In the genomic region with DNA sequence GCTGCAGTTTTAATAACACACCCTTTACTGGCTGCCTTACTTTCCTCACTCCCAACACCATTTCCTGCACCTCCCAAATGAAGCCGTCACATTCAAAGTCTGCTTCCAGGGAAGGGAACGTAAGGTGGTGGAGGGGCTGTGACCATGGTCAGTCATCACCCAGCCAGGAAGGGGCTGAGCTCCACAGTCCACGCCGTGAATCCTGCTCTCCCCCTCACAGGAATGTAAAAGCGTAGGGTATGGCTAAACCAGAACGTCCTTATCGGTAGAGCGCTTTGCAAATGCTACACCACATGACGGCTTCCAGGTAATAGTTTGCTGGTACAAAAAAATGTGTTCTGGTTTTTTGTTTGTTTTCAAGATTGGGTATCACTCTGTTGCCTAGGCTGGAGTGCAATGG, we compare ENCODE assay signal across 27 cellular contexts.
"Had no signal": no experiment of that assay in that cellular context is flagged by ENCODE, and none has a peak within 500 bp of the region (broad histone marks: within the 10 kb centered on the region; RNA-seq: fewer than 3 reads in every experiment).

No MANE protein-coding gene starts in this region.

- H3K9me3 ChIP-seq: colonic mucosa, esophagus squamous epithelium, gastrocnemius medialis, heart right ventricle, lower lobe of right lung had no signal

- ATAC-seq: effector memory CD8-positive, alpha-beta T cell; esophagus mucosa; gastrocnemius medialis; heart right ventricle; left colon; left lobe of liver; left ventricle myocardium superior; lower lobe of right lung had no signal

- DNase-seq: colonic mucosa; cortex of kidney; effector CD8-positive, alpha-beta T cell; effector memory CD8-positive, alpha-beta T cell; endodermal cell; erythroblast; esophagus squamous epithelium; foreskin fibroblast; foreskin melanocyte; gastrocnemius medialis; glutamatergic neuron; head of caudate nucleus; heart right ventricle; hippocampal formation; immature natural killer cell; islet precursor cell; kidney glomerular epithelial cell; left colon; left ventricle myocardium superior; lower lobe of right lung; mesendoderm; midbrain had no signal

- H3K27ac ChIP-seq: colonic mucosa, epithelial cell of prostate, esophagus squamous epithelium, gastrocnemius medialis, lower lobe of right lung had no signal

- H3K27me3 ChIP-seq: colonic mucosa, esophagus squamous epithelium, gastrocnemius medialis, heart right ventricle had no signal

- H3K4me1 ChIP-seq: colonic mucosa, gastrocnemius medialis had no signal

- H3K36me3 ChIP-seq: colonic mucosa had no signal

- FAIRE-seq: endometrium, kidney had no signal

- H3K4me3 ChIP-seq: colonic mucosa, esophagus squamous epithelium, gastrocnemius medialis, heart right ventricle, lower lobe of right lung had no signal
